In the genomic region with DNA sequence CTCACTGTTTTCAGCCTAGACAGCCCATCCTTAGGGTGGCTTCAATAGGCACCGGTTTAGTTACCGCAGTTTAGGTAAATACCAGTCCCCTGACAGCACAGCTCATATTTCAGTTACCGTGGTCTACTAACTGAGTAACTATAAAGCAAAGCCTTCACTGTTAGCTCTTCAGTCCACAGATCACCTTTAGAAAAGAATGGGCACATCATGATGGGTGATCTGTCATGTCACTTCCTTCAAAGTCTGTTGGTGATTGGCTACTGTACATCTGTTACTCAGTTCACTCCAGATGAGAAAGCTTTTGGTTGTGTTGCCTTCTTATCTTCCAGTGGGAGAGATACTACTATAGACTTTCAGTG, we compare ENCODE assay signal across 16 cellular contexts. TPM values are rescaled to one million over a fixed set of nuclear protein-coding genes. Genes with fewer than 3 reads are reported as not detected.
DNase-seq lines count a peak whose midpoint lies in the region; ATAC-seq and TF ChIP-seq lines count a peak whose summit lies in the region.
"Had no signal": no experiment of that assay in that cellular context is flagged by ENCODE, and none has a peak within 500 bp of the region (broad histone marks: within the 10 kb centered on the region; RNA-seq: fewer than 3 reads in every experiment).

No MANE protein-coding gene starts in this region.

- H3K27me3 ChIP-seq in BLaER1 treated with 17β-estradiol and CSF1 and Interleukin-3, amounts not matched to agents 10 nM and 100 nM = no peaks in the 10 kb centered on the region
- H3K27me3 ChIP-seq in GM23338 (ENCODE audit: insufficient read depth) = no peaks in the 10 kb centered on the region
- no peaks in the 10 kb centered on the region for H3K27me3 ChIP-seq in RWPE2 (ENCODE audit: insufficient read depth, poor library complexity, severe bottlenecking)
- no peaks in the 10 kb centered on the region for H3K27me3 ChIP-seq in esophagus squamous epithelium

- 0 out of 2 replicates have a peak, but pooled peaks cover 5% of the 10 kb centered on the region for H3F3A ChIP-seq in GM23338 (replicated peaks; ENCODE audit: low read depth)

- DNase-seq in GM23338 (ENCODE audit: low spot score) (no peak), RWPE2 (ENCODE audit: low spot score) (no peak), fibroblast of pulmonary artery (ENCODE audit: low read depth) (peak; percentile 42), NCI-H1105 (lab: John Stamatoyannopoulos, UW) (no peak), DMS79 treated with DMSO at 0.1 percent for 48 hours (lab: John Stamatoyannopoulos, UW) (no peak), esophagus squamous epithelium (lab: John Stamatoyannopoulos, UW) (no peak), NCI-H1048 (lab: John Stamatoyannopoulos, UW) (no peak)
- DNase-seq: activated naive CD4-positive, alpha-beta T cell treated with anti-CD3 and anti-CD28 coated beads, Interleukin-2, amount 10 ng/mL, durations not matched to agents 7 days and 5 days; psoas muscle; stimulated activated CD4-positive, alpha-beta T cell treated with anti-CD3 and anti-CD28 coated beads, Interleukin-12 subunit alpha, Interleukin-12 subunit beta, amount 100 ng/mL, for 4 hours had no signal

- TF ChIP-seq CTCF in GM23338 (conservative IDR thresholded peaks at IDR 0.05; ENCODE audit: low read depth in 2 of 2) = no peak
- no peak for TF ChIP-seq CTCF in RWPE2 (IDR thresholded peaks at IDR 0.05; ENCODE audit: poor library complexity, severe bottlenecking)
- no peak for TF ChIP-seq CTCF in fibroblast of pulmonary artery (IDR thresholded peaks at IDR 0.05; ENCODE audit: low read length, missing control alignments)
- TF ChIP-seq CTCF in esophagus squamous epithelium (IDR thresholded peaks at IDR 0.05) = no peak

- peak overlapping the region in 6 of 11 experiments; percentile 3 to 53 (median 34); a peak in 9 of 22 replicates for H3K27ac ChIP-seq in BLaER1 treated with 17β-estradiol and CSF1 and Interleukin-3, amounts not matched to agents 10 nM and 100 nM
- no peak overlapping the region for H3K27ac ChIP-seq in GM23338 (ENCODE audit: low read depth)
- peak overlapping the region; percentile 21 for H3K27ac ChIP-seq in RWPE2 (ENCODE audit: poor library complexity, severe bottlenecking)
- no peak overlapping the region for H3K27ac ChIP-seq in esophagus squamous epithelium
- H3K27ac ChIP-seq: C4-2B, psoas muscle had no signal

- no peaks in the 10 kb centered on the region for H3K9me3 Mint-ChIP-seq in GM23338
- H3K9me3 Mint-ChIP-seq: activated naive CD4-positive, alpha-beta T cell treated with anti-CD3 and anti-CD28 coated beads, Interleukin-2, amount 10 ng/mL, durations not matched to agents 7 days and 5 days; natural killer cell treated with Interleukin-12 subunit alpha and Interleukin-12 subunit beta and Interleukin-15 and Interleukin-18, amount 100 ng/mL, for 72 hours had no signal

- H3K27ac Mint-ChIP-seq in GM23338 = no peak overlapping the region; the same call in 1 of the 2 replicates
- H3K27ac Mint-ChIP-seq: natural killer cell treated with Interleukin-12 subunit alpha and Interleukin-12 subunit beta and Interleukin-15 and Interleukin-18, amount 100 ng/mL, for 72 hours had no signal

- H3K9me3 ChIP-seq in BLaER1 treated with 17β-estradiol and CSF1 and Interleukin-3, amounts not matched to agents 10 nM and 100 nM (replicated peaks in 1 of 11) = no peaks in the 10 kb centered on the region
- no peaks in the 10 kb centered on the region for H3K9me3 ChIP-seq in RWPE2 (ENCODE audit: severe bottlenecking)
- no peaks in the 10 kb centered on the region for H3K9me3 ChIP-seq in esophagus squamous epithelium
- H3K9me3 ChIP-seq: psoas muscle had no signal

- H4K20me1 ChIP-seq in BLaER1 treated with 17β-estradiol and CSF1 and Interleukin-3, amounts not matched to agents 10 nM and 100 nM = peaks cover 13 to 51% (median 26%) of the 10 kb centered on the region in 11 experiments; a peak in 19 of 22 replicates
- peaks cover 14% of the 10 kb centered on the region for H4K20me1 ChIP-seq in GM23338 (replicated peaks; ENCODE audit: insufficient read depth)

- H3K36me3 Mint-ChIP-seq in GM23338 (ENCODE audit: low read depth) = peaks cover 30% of the 10 kb centered on the region

- no peak overlapping the region for H3K4me3 Mint-ChIP-seq in GM23338
- H3K4me3 Mint-ChIP-seq: activated naive CD4-positive, alpha-beta T cell treated with anti-CD3 and anti-CD28 coated beads, Interleukin-2, amount 10 ng/mL, durations not matched to agents 7 days and 5 days; natural killer cell treated with Interleukin-12 subunit alpha and Interleukin-12 subunit beta and Interleukin-15 and Interleukin-18, amount 100 ng/mL, for 72 hours had no signal

- H2AFZ ChIP-seq in GM23338 = no peak overlapping the region

- 70 to 79% methylated on average over 3 of the region's 3 CpGs for WGBS in esophagus squamous epithelium, 2 donors

- intact Hi-C loops in esophagus squamous epithelium (cut with DNase I) = no loop called here

- H3K36me3 ChIP-seq in BLaER1 treated with 17β-estradiol and CSF1 and Interleukin-3, amounts not matched to agents 10 nM and 100 nM = peaks cover 43 to 64% (median 52%) of the 10 kb centered on the region in 11 experiments
- H3K36me3 ChIP-seq in GM23338 (ENCODE audit: insufficient read depth) = peaks cover 18% of the 10 kb centered on the region
- H3K36me3 ChIP-seq in RWPE2 (ENCODE audit: low read depth) = peaks cover 29% of the 10 kb centered on the region
- peaks cover 5 to 38% (median 9%) of the 10 kb centered on the region in 3 donors for H3K36me3 ChIP-seq in esophagus squamous epithelium

- H3K27me3 Mint-ChIP-seq in GM23338 (ENCODE audit: insufficient read depth, low read depth, poor library complexity) = no peaks in the 10 kb centered on the region
- H3K27me3 Mint-ChIP-seq: activated naive CD4-positive, alpha-beta T cell treated with anti-CD3 and anti-CD28 coated beads, Interleukin-2, amount 10 ng/mL, durations not matched to agents 7 days and 5 days; natural killer cell treated with Interleukin-12 subunit alpha and Interleukin-12 subunit beta and Interleukin-15 and Interleukin-18, amount 100 ng/mL, for 72 hours had no signal

- H3K79me2 ChIP-seq in GM23338 (replicated peaks; ENCODE audit: insufficient read depth) = no peaks in the 10 kb centered on the region

- H3K9me2 ChIP-seq in GM23338 (ENCODE audit: insufficient read depth) = no peaks in the 10 kb centered on the region

- ATAC-seq in GM23338 (peak; percentile 16; the same call in 2 of the 3 replicates), RWPE2 (ENCODE audit: low read depth) (peak; percentile 32)

- H3K4me1 Mint-ChIP-seq in GM23338 = peaks cover 7% of the 10 kb centered on the region; the same call in 2 of the 3 replicates

- TF ChIP-seq POLR2A in esophagus squamous epithelium (IDR thresholded peaks at IDR 0.05) = no peak

- H3K4me1 ChIP-seq in BLaER1 treated with 17β-estradiol and CSF1 and Interleukin-3, amounts not matched to agents 10 nM and 100 nM = peaks cover 0 to 81% (median 30%) of the 10 kb centered on the region in 10 experiments; a peak in 11 of 20 replicates
- H3K4me1 ChIP-seq in GM23338 (ENCODE audit: insufficient read depth) (no peaks in the 10 kb centered on the region), RWPE2 (ENCODE audit: insufficient read depth, poor library complexity, severe bottlenecking) (no peaks in the 10 kb centered on the region), esophagus squamous epithelium (peaks cover 0 to 29% (median 3%) of the 10 kb centered on the region in 3 donors)
- H3K4me1 ChIP-seq: psoas muscle had no signal

- no peak overlapping the region for H3K9ac ChIP-seq in BLaER1 treated with 17β-estradiol and CSF1 and Interleukin-3, amounts not matched to agents 10 nM and 100 nM

- H3K4me2 ChIP-seq in BLaER1 treated with 17β-estradiol and CSF1 and Interleukin-3, amounts not matched to agents 10 nM and 100 nM = peak overlapping the region in 5 of 11 experiments; percentile 3 to 38 (median 17); a peak in 5 of 22 replicates
- H3K4me2 ChIP-seq in GM23338 = no peak overlapping the region

- H3K4me3 ChIP-seq in BLaER1 treated with 17β-estradiol and CSF1 and Interleukin-3, amounts not matched to agents 10 nM and 100 nM = no peak overlapping the region
- H3K4me3 ChIP-seq in GM23338 = no peak overlapping the region
- H3K4me3 ChIP-seq in RWPE2 (ENCODE audit: severe bottlenecking) = no peak overlapping the region
- H3K4me3 ChIP-seq in fibroblast of pulmonary artery (replicated peaks; ENCODE audit: low read depth, low read length) = no peak overlapping the region
- no peak overlapping the region for H3K4me3 ChIP-seq in esophagus squamous epithelium
- H3K4me3 ChIP-seq: psoas muscle had no signal

RNA-seq across cellular contexts. Expression of a gene that starts 21.0 kb away (rescaled TPM):
- 81.9 and 84.3 TPM in 2 replicates for total RNA-seq in GM23338 (2014; rRNA removed; shearing (Covaris generic))
- 50.1 and 52.9 TPM in 2 replicates for polyA plus RNA-seq in GM23338 (2016; fragmentation: Nextera tagmentation; extraction: Ambion mirVana)
- 10 to 100 TPM in 3 of 4 donors, 1 to 10 TPM in 1; 9.4 to 26.9 (median 21.5) TPM for total RNA-seq in esophagus squamous epithelium

RNA-seq across cellular contexts. Expression of a gene that starts 54.1 kb away (rescaled TPM):
- not detected in 2 replicates for total RNA-seq in GM23338 (2014; rRNA removed; shearing (Covaris generic))
- not detected in 2 replicates for polyA plus RNA-seq in GM23338 (2016; fragmentation: Nextera tagmentation; extraction: Ambion mirVana)
- not detected for total RNA-seq in esophagus squamous epithelium
- total RNA-seq: fibroblast of villous mesenchyme; M059J; natural killer cell treated with Interleukin-12 subunit alpha and Interleukin-12 subunit beta and Interleukin-15 and Interleukin-18, amount 100 ng/mL, for 72 hours; psoas muscle had no signal
- polyA plus RNA-seq: liver, psoas muscle had no signal

Comparison
In these comparisons a context has a peak if more than half of its experiments do, and no peak if none do; other contexts are left out.
1. H3K27ac ChIP-seq: peak in BLaER1 treated with 17β-estradiol and CSF1 and Interleukin-3, amounts not matched to agents 10 nM and 100 nM (6 of 11) and RWPE2 (single experiment); none in GM23338 (single experiment) and esophagus squamous epithelium (0 of 4).